ENCODE assay signal across 10 cellular contexts in the genomic region with DNA sequence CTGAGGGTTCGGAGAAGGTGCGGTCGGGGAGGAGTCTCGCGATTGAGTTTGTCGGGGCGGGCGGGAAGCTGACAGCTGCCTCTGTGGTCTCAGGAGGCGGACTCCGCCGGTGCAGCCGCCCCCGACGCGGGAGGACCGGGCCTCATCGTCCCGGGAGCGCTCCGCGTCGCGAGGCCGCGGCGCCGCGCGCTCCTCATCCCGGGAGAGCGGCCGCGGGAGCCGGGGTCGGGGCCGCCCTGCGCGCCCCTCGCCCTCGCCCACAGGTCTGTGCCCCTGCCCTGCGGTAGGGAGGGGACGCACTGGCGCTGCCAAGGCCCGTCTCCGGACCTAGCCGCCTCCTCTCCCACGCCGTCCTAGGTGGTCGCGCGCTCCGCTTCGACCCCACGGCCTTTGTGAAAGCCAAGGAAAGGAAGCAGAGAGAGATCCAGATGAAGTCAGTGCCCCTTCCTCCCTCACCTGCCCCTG. TPM values are rescaled to one million over a fixed set of nuclear protein-coding genes. Genes with fewer than 3 reads are reported as not detected.
DNase-seq lines count a peak whose midpoint lies in the region; ATAC-seq and TF ChIP-seq lines count a peak whose summit lies in the region.
"Had no signal": no experiment of that assay in that cellular context is flagged by ENCODE, and none has a peak within 500 bp of the region (broad histone marks: within the 10 kb centered on the region; RNA-seq: fewer than 3 reads in every experiment).

No MANE protein-coding gene starts in this region.

- H3K27ac ChIP-seq in SU-DHL-6 (ENCODE audit: low read depth, low read length) (no peak overlapping the region), mammary epithelial cell (ENCODE audit: insufficient read depth, low read depth, low read length) (no peak overlapping the region), stomach smooth muscle (ENCODE audit: low read length) (no peak overlapping the region)

- peak overlapping the region; percentile 63 for H3K4me2 ChIP-seq in SU-DHL-6 (ENCODE audit: low read depth, low read length, poor library complexity, severe bottlenecking)
- peak overlapping the region; percentile 98 for H3K4me2 ChIP-seq in mammary epithelial cell (ENCODE audit: insufficient read depth, low read depth, low read length)

- H3K9me2 ChIP-seq in SU-DHL-6 (replicated peaks; ENCODE audit: insufficient read depth, low read length): no peaks in the 10 kb centered on the region

- H3K4me3 ChIP-seq in SU-DHL-6 (ENCODE audit: insufficient read depth, low read length, poor library complexity, severe bottlenecking) (peak overlapping the region; percentile 42), mammary epithelial cell (replicated peaks in 1 of 3; ENCODE audit: insufficient read depth in 1 of 3, low read depth in 2 of 3, low read length in 3 of 3) (peak overlapping the region; percentile 31 to 59 (median 56)), lower leg skin (ENCODE audit: low read depth, poor library complexity, severe bottlenecking) (peak overlapping the region; percentile 57), stomach smooth muscle (ENCODE audit: low read length in 2 of 2) (peak overlapping the region; percentile 89 to 90)

- H3F3A ChIP-seq in SU-DHL-6 (ENCODE audit: insufficient read depth): peaks cover 9% of the 10 kb centered on the region

- CTCF ChIA-PET in mammary epithelial cell (lab: Charles Lee; ENCODE audit: low non-redundant PET): no interaction called here

- H4K20me1 ChIP-seq in SU-DHL-6 (ENCODE audit: low read depth, low read length): no peaks in the 10 kb centered on the region
- H4K20me1 ChIP-seq in mammary epithelial cell (ENCODE audit: insufficient read depth, low read length): no peaks in the 10 kb centered on the region

- no TSS peak for BruUV-seq in mammary epithelial cell (replicated peaks; lab: Mats Ljungman, UMichigan)

- dilution Hi-C loops in mammary epithelial cell (cut with HindIII; ENCODE audit: low sequenced_read_pairs): no loop called here

- 1% methylated on average over 10 of the region's 54 CpGs for WGBS in mammary epithelial cell (ENCODE audit: low coverage, missing lambda C conversion rate)
- 0 to 3% methylated on average over 22 to 30 of the region's 54 CpGs for WGBS in lower leg skin, 2 donors

- no peak for TF ChIP-seq POLR2A in lower leg skin (IDR thresholded peaks at IDR 0.05)

- TF ChIP-seq CTCF in GM13977 (IDR thresholded peaks at IDR 0.05; ENCODE audit: extremely low read depth, insufficient read depth, missing control alignments): no peak
- no peak for TF ChIP-seq CTCF in SU-DHL-6 (IDR thresholded peaks at IDR 0.05; ENCODE audit: insufficient read depth, low read length, poor library complexity, severe bottlenecking)
- TF ChIP-seq CTCF in mammary epithelial cell (conservative IDR thresholded peaks at IDR 0.05 in 1 of 2, IDR thresholded peaks at IDR 0.05 in 1 of 2; ENCODE audit: extremely low read depth in 1 of 2, insufficient read depth in 1 of 2, low read depth in 1 of 2, low read length in 2 of 2): no peak
- no peak for TF ChIP-seq CTCF in lower leg skin (IDR thresholded peaks at IDR 0.05)

- H3K27me3 ChIP-seq in SU-DHL-6 (ENCODE audit: low read length) (no peaks in the 10 kb centered on the region), mammary epithelial cell (ENCODE audit: insufficient read depth, low read length) (no peaks in the 10 kb centered on the region), stomach smooth muscle (ENCODE audit: control insufficient read depth in 1 of 2, insufficient read depth in 2 of 2, low read length in 2 of 2) (peaks cover 20 to 28% of the 10 kb centered on the region in 2 donors)

- H3K4me1 ChIP-seq in mammary epithelial cell (ENCODE audit: insufficient read depth, low read length): peaks cover 31% of the 10 kb centered on the region
- peaks cover 20% of the 10 kb centered on the region for H3K4me1 ChIP-seq in stomach smooth muscle (ENCODE audit: control insufficient read depth, insufficient read depth, low read length)

- H3K79me2 ChIP-seq in SU-DHL-6 (ENCODE audit: insufficient read depth, low read length) (no peaks in the 10 kb centered on the region), mammary epithelial cell (ENCODE audit: insufficient read depth, low read length) (no peaks in the 10 kb centered on the region)

- H2AFZ ChIP-seq in SU-DHL-6 (ENCODE audit: low read depth, low read length, severe bottlenecking): no peak overlapping the region
- peak overlapping the region; percentile 84 for H2AFZ ChIP-seq in mammary epithelial cell (ENCODE audit: low read depth, low read length)

- H3K9ac ChIP-seq in SU-DHL-6 (ENCODE audit: low read length): no peak overlapping the region; the same call in 1 of the 2 replicates
- peak overlapping the region; percentile 10 for H3K9ac ChIP-seq in mammary epithelial cell (ENCODE audit: insufficient read depth, low read length)
- peak overlapping the region in 1 of 2 donors; percentile 37 for H3K9ac ChIP-seq in stomach smooth muscle (ENCODE audit: low read length in 2 of 2)

- DNase-seq in GM13977 (ENCODE audit: low spot score) (peak; percentile 65), mammary epithelial cell (no peak), lower leg skin (ENCODE audit: low spot score in 2 of 2) (no peak), UCSD-AML1 (lab: John Stamatoyannopoulos, UW; ENCODE audit: unreplicated experiment) (no peak), DMS153 (lab: John Stamatoyannopoulos, UW) (no peak), sciatic nerve (ENCODE audit: low spot score) (no peak)

- in situ Hi-C loops in GM13977 (cut with MboI; ENCODE audit: low pct_unique_long_range_greater_than_20kb, low sequenced_read_pairs, unreplicated experiment) (no loop called here), mammary epithelial cell (cut with MboI; ENCODE audit: low sequenced_read_pairs in 2 of 2) (no loop called here)

- no peaks in the 10 kb centered on the region for H3K36me3 ChIP-seq in SU-DHL-6 (ENCODE audit: low read length)
- H3K36me3 ChIP-seq in mammary epithelial cell (ENCODE audit: insufficient read depth, low read length): no peaks in the 10 kb centered on the region
- peaks cover 0 to 3% of the 10 kb centered on the region in 2 donors for H3K36me3 ChIP-seq in stomach smooth muscle (ENCODE audit: control insufficient read depth in 2 of 2, insufficient read depth in 2 of 2, low read length in 2 of 2)

- no peak for ATAC-seq in sciatic nerve

- H3K9me3 ChIP-seq in SU-DHL-6 (ENCODE audit: insufficient read depth, low read length): no peaks in the 10 kb centered on the region
- H3K9me3 ChIP-seq in mammary epithelial cell (replicated peaks; ENCODE audit: insufficient read depth, low read length): no peaks in the 10 kb centered on the region
- no peaks in the 10 kb centered on the region for H3K9me3 ChIP-seq in stomach smooth muscle (ENCODE audit: control insufficient read depth in 2 of 2, low read length in 2 of 2)

- intact Hi-C loops in mammary epithelial cell (cut with micrococcal nuclease): loop anchor here (1.0 to 2.0 kb wide), 3 partner anchors 21 to 199 kb away; a partner anchor contains a TSS
- intact Hi-C loops in lower leg skin (cut with DNase I; ENCODE audit: low total_unique reads): no loop called here
- intact Hi-C loops in sciatic nerve (cut with DNase I): no loop called here

RNA-seq across cellular contexts. Expression of a gene that starts 6.9 kb away (rescaled TPM):
- total RNA-seq in mammary epithelial cell: not detected
- polyA plus RNA-seq in mammary epithelial cell: not detected
- polyA minus RNA-seq in mammary epithelial cell: not detected
- total RNA-seq in lower leg skin: not detected
- 3.2 TPM for total RNA-seq in sciatic nerve
- total RNA-seq: LHCN-M2, renal cortical epithelial cell had no signal

RNA-seq across cellular contexts. Expression of a gene that starts 20.7 kb away (rescaled TPM):
- 10 to 100 TPM in 1 of 2 donors, 1 to 10 TPM in 1; 3.3 to 14.8 TPM for total RNA-seq in mammary epithelial cell
- 6.4 TPM for polyA plus RNA-seq in mammary epithelial cell
- 1.7 TPM for polyA minus RNA-seq in mammary epithelial cell
- total RNA-seq in lower leg skin: 10 to 100 TPM in 2 of 4 donors, 1 to 10 TPM in 2; 7.2 to 14.4 (median 10.4) TPM
- 17.8 TPM for total RNA-seq in sciatic nerve

RNA-seq across cellular contexts. Expression of a gene that starts 24.8 kb away (rescaled TPM):
- 1 to 10 TPM in 1 of 2 donors, not detected in 1; 1.5 TPM for total RNA-seq in mammary epithelial cell
- polyA plus RNA-seq in mammary epithelial cell: not detected
- not detected for polyA minus RNA-seq in mammary epithelial cell
- total RNA-seq in lower leg skin: 1 to 10 TPM in 3 of 4 donors, under 1 TPM in 1; 0.80 to 5.5 (median 2.7) TPM
- total RNA-seq in sciatic nerve: 0.94 TPM
- total RNA-seq: LHCN-M2, renal cortical epithelial cell had no signal

RNA-seq across cellular contexts. Expression of a gene that starts 42.3 kb away (rescaled TPM):
- total RNA-seq in mammary epithelial cell (not detected), lower leg skin (under 1 TPM; 0.25 to 0.91 (median 0.66) TPM), sciatic nerve (9.9 TPM)
- polyA plus RNA-seq in mammary epithelial cell: 0.01 TPM
- polyA minus RNA-seq in mammary epithelial cell: not detected
- total RNA-seq: LHCN-M2 had no signal
